1 cellular context compared by ENCODE assay signal in the genomic region with DNA sequence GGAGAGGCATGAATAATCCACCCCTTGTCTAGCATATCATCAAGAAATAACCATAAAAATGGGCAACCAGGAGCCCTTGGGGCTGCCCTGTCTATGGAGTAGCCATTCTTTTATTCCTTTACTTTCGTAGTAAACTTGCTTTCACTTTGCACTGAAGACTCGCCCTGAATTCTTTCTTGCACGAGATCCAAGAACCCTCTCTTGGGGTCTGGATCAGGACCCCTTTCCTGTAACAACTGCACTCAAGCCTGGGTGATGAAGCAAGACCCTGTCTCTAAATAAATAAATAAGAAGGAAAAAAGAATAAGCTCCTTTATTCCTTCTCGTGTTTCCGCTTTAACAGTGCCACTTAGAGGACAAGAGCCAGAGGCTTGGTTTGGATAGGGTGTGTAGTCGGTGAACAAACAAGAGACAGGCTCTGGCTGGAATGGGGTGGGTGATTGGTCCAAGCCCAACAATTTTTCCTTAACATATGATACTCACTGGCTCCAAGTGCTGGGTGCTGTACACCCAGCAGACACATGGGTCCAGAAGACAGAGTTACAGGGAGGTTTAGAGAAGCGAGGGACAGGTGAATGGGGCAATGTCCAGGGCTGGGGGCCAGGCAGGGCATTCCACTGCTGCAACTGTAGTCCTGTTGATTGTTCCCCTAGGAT.
TF ChIP-seq lines count a peak whose summit lies in the region.

No MANE protein-coding gene starts in this region.

TF ChIP-seq in HCT116, 20 proteins besides CTCF, POLR2A, EP300 and RAD21 (continued from another document):
- TF ChIP-seq FOSL1 (IDR thresholded peaks at IDR 0.05; ENCODE audit: low read depth), result no peak
- TF ChIP-seq EGR1 (IDR thresholded peaks at IDR 0.05; ENCODE audit: low read depth), result no peak
- no peak for TF ChIP-seq CEBPB (IDR thresholded peaks at IDR 0.05; ENCODE audit: low read depth)
- TF ChIP-seq, protein P1, sequence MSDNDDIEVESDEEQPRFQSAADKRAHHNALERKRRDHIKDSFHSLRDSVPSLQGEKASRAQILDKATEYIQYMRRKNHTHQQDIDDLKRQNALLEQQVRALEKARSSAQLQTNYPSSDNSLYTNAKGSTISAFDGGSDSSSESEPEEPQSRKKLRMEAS (IDR thresholded peaks at IDR 0.05), result no peak
- TF ChIP-seq EZH2 (IDR thresholded peaks at IDR 0.05), result no peak
- no peak for TF ChIP-seq ZNF274 (IDR thresholded peaks at IDR 0.05; ENCODE audit: low read depth, low read length)
- TF ChIP-seq POLR2AphosphoS5 (IDR thresholded peaks at IDR 0.05; ENCODE audit: low read depth, low read length), result no peak
- no peak for TF ChIP-seq ELF1 (IDR thresholded peaks at IDR 0.05; ENCODE audit: borderline replicate concordance, low read depth)
- TF ChIP-seq CBX3 (IDR thresholded peaks at IDR 0.05; ENCODE audit: low read depth), result no peak
TF ChIP-seq in HCT116: peak in this region for 0.
